Comparison of ENCODE assay signal across 7 cellular contexts in genomic region chr1:228083871-228084278, GRCh38. TPM values are rescaled to one million over a fixed set of nuclear protein-coding genes. Genes with fewer than 3 reads are reported as not detected.
A peak's percentile ranks its signal among the peaks of the same experiment; 100 is the strongest.
DNase-seq lines count a peak whose midpoint lies in the region; ATAC-seq and TF ChIP-seq lines count a peak whose summit lies in the region.

No MANE protein-coding gene starts in this region.

- H3K27ac Mint-ChIP-seq in HFFc6 (peak overlapping the region; percentile 95), activated B cell treated with CpG ODN at 0.5 μM for 24 hours (peak overlapping the region; percentile 88)

- CTCF ChIA-PET in activated B cell treated with CpG ODN at 0.5 μM for 24 hours (lab: Charles Lee): no interaction called here

- intact Hi-C loops in activated B cell treated with CpG ODN at 0.5 μM for 24 hours (cut with micrococcal nuclease) (loop anchor here (2.0 to 10.0 kb wide), 3 partner anchors 25 to 1421 kb away; partner anchors contain the start of gene NUP133), left cardiac atrium (cut with DNase I) (no loop called here), sigmoid colon (cut with DNase I) (loop anchor here (2.0 to 10.0 kb wide), 7 partner anchors 83 to 539 kb away; partner anchors contain the start of gene RNF187)

- H3K9me3 Mint-ChIP-seq in HFFc6 (no peaks in the 10 kb centered on the region), activated B cell treated with CpG ODN at 0.5 μM for 24 hours (no peaks in the 10 kb centered on the region)

- H3K4me3 ChIP-seq in sigmoid colon: peak overlapping the region; percentile 77 to 99 (median 90)

- H3K27me3 ChIP-seq in sigmoid colon: no peaks in the 10 kb centered on the region

- H3K4me3 Mint-ChIP-seq in HFFc6 (peak overlapping the region; percentile 98), activated B cell treated with CpG ODN at 0.5 μM for 24 hours (peak overlapping the region; percentile 93)

- H3K36me3 ChIP-seq in sigmoid colon: no peaks in the 10 kb centered on the region

- ATAC-seq in activated B cell treated with CpG ODN at 0.5 μM for 24 hours (ENCODE audit: low read depth): no peak
- peak in 1 of 2 donors; percentile 1 for ATAC-seq in left cardiac atrium
- no peak for ATAC-seq in GM21737 (IDR thresholded peaks at IDR 0.05; ENCODE audit: unreplicated experiment)

- TF ChIP-seq CTCF in HFFc6 (IDR thresholded peaks at IDR 0.05) (no peak), activated B cell treated with CpG ODN at 0.5 μM for 24 hours (IDR thresholded peaks at IDR 0.05) (no peak), sigmoid colon (IDR thresholded peaks at IDR 0.05) (no peak)

- POLR2A ChIA-PET in activated B cell treated with CpG ODN at 0.5 μM for 24 hours (lab: Charles Lee): interaction anchor here (0.8 to 3.1 kb wide), 3 partner anchors 25 to 82 kb away, joined by 3 to 26 read pairs (median 20); partner anchors contain the start of genes IBA57 and MRPL55

- WGBS in sigmoid colon, 2 donors: 1 to 9% methylated on average over 17 of the region's 17 CpGs

- H3K4me1 Mint-ChIP-seq in HFFc6 (ENCODE audit: low read depth) (peaks cover 52% of the 10 kb centered on the region), activated B cell treated with CpG ODN at 0.5 μM for 24 hours (peaks cover 61% of the 10 kb centered on the region)

- H3K9me3 ChIP-seq in sigmoid colon: no peaks in the 10 kb centered on the region

- H3K4me1 ChIP-seq in sigmoid colon: peaks cover 3 to 72% (median 65%) of the 10 kb centered on the region in 4 donors

- H3K27ac ChIP-seq in sigmoid colon: peak overlapping the region; percentile 94 to 99 (median 98)

- TF ChIP-seq POLR2A in sigmoid colon (IDR thresholded peaks at IDR 0.05): no peak

- peaks cover 35% of the 10 kb centered on the region for H3K36me3 Mint-ChIP-seq in HFFc6 (ENCODE audit: low read depth)
- H3K36me3 Mint-ChIP-seq in activated B cell treated with CpG ODN at 0.5 μM for 24 hours (ENCODE audit: low read depth): peaks cover 31% of the 10 kb centered on the region

- H3K27me3 Mint-ChIP-seq in HFFc6 (ENCODE audit: insufficient read depth) (peaks cover 11% of the 10 kb centered on the region), activated B cell treated with CpG ODN at 0.5 μM for 24 hours (no peaks in the 10 kb centered on the region)

- no peak for TF ChIP-seq EP300 in sigmoid colon (IDR thresholded peaks at IDR 0.05)

- no peak for DNase-seq in HFFc6
- no peak for DNase-seq in activated B cell treated with CpG ODN at 0.5 μM for 24 hours
- peak; percentile 52 for DNase-seq in left cardiac atrium
- no peak for DNase-seq in sigmoid colon
- DNase-seq in NCI-H748 (lab: John Stamatoyannopoulos, UW; ENCODE audit: unreplicated experiment): no peak
- DNase-seq in stimulated activated naive CD4-positive, alpha-beta T cell (lab: John Stamatoyannopoulos, UW): no peak

RNA-seq across cellular contexts. Expression of gene ARF1, which starts 1.4 kb away (rescaled TPM):
- 100 to 1,000 TPM; 578 to 615 (median 590) TPM for total RNA-seq in HFFc6 (2021; fragmentation: NEBNext Ultra II Directional; extraction: Animal tissue kit (Norgen Biotek cat#: 25700))
- 209 and 213 TPM in 2 replicates for total RNA-seq in activated B cell treated with CpG ODN at 0.5 μM for 24 hours
- 100 to 1,000 TPM; 295 to 397 TPM for total RNA-seq in left cardiac atrium
- total RNA-seq in sigmoid colon: 100 to 1,000 TPM; 212 to 250 (median 225) TPM
- polyA plus RNA-seq in sigmoid colon: 100 to 1,000 TPM; 345 to 482 (median 479) TPM

RNA-seq across cellular contexts. Expression of gene C1orf35, which starts 19.2 kb away (rescaled TPM):
- total RNA-seq in HFFc6 (2021; fragmentation: NEBNext Ultra II Directional; extraction: Animal tissue kit (Norgen Biotek cat#: 25700)): 10 to 100 TPM; 10.4 to 17.2 (median 12.5) TPM
- total RNA-seq in activated B cell treated with CpG ODN at 0.5 μM for 24 hours (11.9 and 13.3 TPM in 2 replicates), left cardiac atrium (1 to 10 TPM; 7.7 to 8.0 TPM), sigmoid colon (10 to 100 TPM in 3 of 4 donors, 1 to 10 TPM in 1; 7.8 to 18.1 (median 13.0) TPM)
- polyA plus RNA-seq in sigmoid colon: 10 to 100 TPM in 1 of 3 donors, 1 to 10 TPM in 2; 8.8 to 17.9 (median 9.0) TPM

RNA-seq across cellular contexts. Expression of gene MRPL55, which starts 25.2 kb away (rescaled TPM):
- 10 to 100 TPM; 48.3 to 55.4 (median 49.6) TPM for total RNA-seq in HFFc6 (2021; fragmentation: NEBNext Ultra II Directional; extraction: Animal tissue kit (Norgen Biotek cat#: 25700))
- total RNA-seq in activated B cell treated with CpG ODN at 0.5 μM for 24 hours: 34.0 and 34.3 TPM in 2 replicates
- 10 to 100 TPM; 43.5 to 48.9 TPM for total RNA-seq in left cardiac atrium
- total RNA-seq in sigmoid colon: 10 to 100 TPM; 62.0 to 90.6 (median 79.3) TPM
- polyA plus RNA-seq in sigmoid colon: 10 to 100 TPM; 53.5 to 77.4 (median 58.0) TPM

RNA-seq across cellular contexts. Expression of gene GUK1, which starts 56.2 kb away (rescaled TPM):
- 100 to 1,000 TPM; 215 to 313 (median 247) TPM for total RNA-seq in HFFc6 (2021; fragmentation: NEBNext Ultra II Directional; extraction: Animal tissue kit (Norgen Biotek cat#: 25700))
- 104 and 119 TPM in 2 replicates for total RNA-seq in activated B cell treated with CpG ODN at 0.5 μM for 24 hours
- 100 to 1,000 TPM; 153 to 185 TPM for total RNA-seq in left cardiac atrium
- total RNA-seq in sigmoid colon: 100 to 1,000 TPM; 225 to 366 (median 303) TPM
- 100 to 1,000 TPM; 391 to 668 (median 656) TPM for polyA plus RNA-seq in sigmoid colon

Comparison
In these comparisons a context has a peak if more than half of its experiments do, and no peak if none do; other contexts are left out.
1. intact Hi-C loops: an anchor here in activated B cell treated with CpG ODN at 0.5 μM for 24 hours (2.0 to 10.0 kb wide) and sigmoid colon (2.0 to 10.0 kb wide); none called in left cardiac atrium.